ENCODE assay signal across 2 cellular contexts in the genomic region with DNA sequence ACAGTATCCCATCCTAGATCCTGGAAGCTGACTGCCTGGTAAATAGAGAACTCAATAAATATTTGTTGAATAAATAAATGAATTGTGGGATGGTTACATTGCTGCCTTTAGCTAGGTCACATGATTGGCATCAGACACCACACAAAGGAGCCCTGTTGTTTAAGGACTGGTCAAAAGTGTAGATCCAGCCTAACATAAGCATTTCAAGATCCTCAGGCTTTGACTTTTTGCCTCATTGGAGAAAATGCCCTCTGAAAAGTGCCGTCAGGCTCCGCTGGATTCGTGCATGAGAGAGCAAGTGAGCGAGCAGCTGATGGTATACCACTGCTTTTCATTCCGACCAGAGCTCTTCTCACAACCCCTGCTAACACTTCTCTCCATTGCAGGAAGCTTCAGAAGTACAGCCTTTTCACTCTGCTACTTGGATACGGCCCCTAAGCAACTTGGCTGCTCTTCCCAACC.
TF ChIP-seq lines count a peak whose summit lies in the region.

No MANE protein-coding gene starts in this region.

TF ChIP-seq in IMR-90, 13 proteins besides CTCF, POLR2A, EP300 and RAD21:
- TF ChIP-seq FOS (IDR thresholded peaks at IDR 0.05; ENCODE audit: low read depth, low read length) (no peak), MAZ (IDR thresholded peaks at IDR 0.05; ENCODE audit: borderline replicate concordance, low read depth, low read length) (no peak), CHD1 (IDR thresholded peaks at IDR 0.05; ENCODE audit: low read depth, low read length) (no peak), MXI1 (IDR thresholded peaks at IDR 0.05; ENCODE audit: borderline replicate concordance, low read depth, low read length) (no peak), RFX5 (IDR thresholded peaks at IDR 0.05; ENCODE audit: low read depth, low read length) (no peak), MAFK (IDR thresholded peaks at IDR 0.05; ENCODE audit: low read depth, low read length) (no peak), SMC3 (IDR thresholded peaks at IDR 0.05; ENCODE audit: low read depth, low read length) (no peak), CEBPB (IDR thresholded peaks at IDR 0.05; ENCODE audit: low read depth, low read length) (no peak), BHLHE40 (IDR thresholded peaks at IDR 0.05; ENCODE audit: low read depth, low read length) (no peak)
- TF ChIP-seq, protein P1, sequence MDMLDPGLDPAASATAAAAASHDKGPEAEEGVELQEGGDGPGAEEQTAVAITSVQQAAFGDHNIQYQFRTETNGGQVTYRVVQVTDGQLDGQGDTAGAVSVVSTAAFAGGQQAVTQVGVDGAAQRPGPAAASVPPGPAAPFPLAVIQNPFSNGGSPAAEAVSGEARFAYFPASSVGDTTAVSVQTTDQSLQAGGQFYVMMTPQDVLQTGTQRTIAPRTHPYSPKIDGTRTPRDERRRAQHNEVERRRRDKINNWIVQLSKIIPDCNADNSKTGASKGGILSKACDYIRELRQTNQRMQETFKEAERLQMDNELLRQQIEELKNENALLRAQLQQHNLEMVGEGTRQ (IDR thresholded peaks at IDR 0.05; ENCODE audit: low read depth, low read length), result no peak

TF ChIP-seq in HepG2, 621 proteins besides CTCF, POLR2A, EP300 and RAD21 (continues in another document):
- TF ChIP-seq, protein P2, sequence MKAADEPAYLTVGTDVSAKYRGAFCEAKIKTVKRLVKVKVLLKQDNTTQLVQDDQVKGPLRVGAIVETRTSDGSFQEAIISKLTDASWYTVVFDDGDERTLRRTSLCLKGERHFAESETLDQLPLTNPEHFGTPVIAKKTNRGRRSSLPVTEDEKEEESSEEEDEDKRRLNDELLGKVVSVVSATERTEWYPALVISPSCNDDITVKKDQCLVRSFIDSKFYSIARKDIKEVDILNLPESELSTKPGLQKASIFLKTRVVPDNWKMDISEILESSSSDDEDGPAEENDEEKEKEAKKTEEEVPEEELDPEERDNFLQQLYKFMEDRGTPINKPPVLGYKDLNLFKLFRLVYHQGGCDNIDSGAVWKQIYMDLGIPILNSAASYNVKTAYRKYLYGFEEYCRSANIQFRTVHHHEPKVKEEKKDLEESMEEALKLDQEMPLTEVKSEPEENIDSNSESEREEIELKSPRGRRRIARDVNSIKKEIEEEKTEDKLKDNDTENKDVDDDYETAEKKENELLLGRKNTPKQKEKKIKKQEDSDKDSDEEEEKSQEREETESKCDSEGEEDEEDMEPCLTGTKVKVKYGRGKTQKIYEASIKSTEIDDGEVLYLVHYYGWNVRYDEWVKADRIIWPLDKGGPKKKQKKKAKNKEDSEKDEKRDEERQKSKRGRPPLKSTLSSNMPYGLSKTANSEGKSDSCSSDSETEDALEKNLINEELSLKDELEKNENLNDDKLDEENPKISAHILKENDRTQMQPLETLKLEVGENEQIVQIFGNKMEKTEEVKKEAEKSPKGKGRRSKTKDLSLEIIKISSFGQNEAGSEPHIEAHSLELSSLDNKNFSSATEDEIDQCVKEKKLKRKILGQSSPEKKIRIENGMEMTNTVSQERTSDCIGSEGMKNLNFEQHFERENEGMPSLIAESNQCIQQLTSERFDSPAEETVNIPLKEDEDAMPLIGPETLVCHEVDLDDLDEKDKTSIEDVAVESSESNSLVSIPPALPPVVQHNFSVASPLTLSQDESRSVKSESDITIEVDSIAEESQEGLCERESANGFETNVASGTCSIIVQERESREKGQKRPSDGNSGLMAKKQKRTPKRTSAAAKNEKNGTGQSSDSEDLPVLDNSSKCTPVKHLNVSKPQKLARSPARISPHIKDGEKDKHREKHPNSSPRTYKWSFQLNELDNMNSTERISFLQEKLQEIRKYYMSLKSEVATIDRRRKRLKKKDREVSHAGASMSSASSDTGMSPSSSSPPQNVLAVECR (CRISPR knock-in tag; IDR thresholded peaks at IDR 0.05; ENCODE audit: borderline replicate concordance), result peak; percentile 61; the same call in 1 of the 2 replicates
- TF ChIP-seq, protein P3, sequence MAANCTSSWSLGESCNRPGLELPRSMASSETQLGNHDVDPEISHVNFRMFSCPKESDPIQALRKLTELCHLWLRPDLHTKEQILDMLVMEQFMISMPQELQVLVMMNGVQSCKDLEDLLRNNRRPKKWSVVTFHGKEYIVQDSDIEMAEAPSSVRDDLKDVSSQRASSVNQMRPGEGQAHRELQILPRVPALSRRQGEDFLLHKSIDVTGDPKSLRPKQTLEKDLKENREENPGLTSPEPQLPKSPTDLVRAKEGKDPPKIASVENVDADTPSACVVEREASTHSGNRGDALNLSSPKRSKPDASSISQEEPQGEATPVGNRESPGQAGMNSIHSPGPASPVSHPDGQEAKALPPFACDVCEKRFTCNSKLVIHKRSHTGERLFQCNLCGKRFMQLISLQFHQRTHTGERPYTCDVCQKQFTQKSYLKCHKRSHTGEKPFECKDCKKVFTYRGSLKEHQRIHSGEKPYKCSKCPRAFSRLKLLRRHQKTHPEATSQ (CRISPR knock-in tag; IDR thresholded peaks at IDR 0.05; ENCODE audit: borderline replicate concordance), result no peak
- TF ChIP-seq ELF1 (CRISPR knock-in tag; IDR thresholded peaks at IDR 0.05) (no peak), KLF13 (CRISPR knock-in tag; IDR thresholded peaks at IDR 0.05) (no peak), ZNF431 (CRISPR knock-in tag; IDR thresholded peaks at IDR 0.05; ENCODE audit: borderline replicate concordance, low read depth) (no peak), TSC22D2 (CRISPR knock-in tag; IDR thresholded peaks at IDR 0.05; ENCODE audit: borderline replicate concordance) (no peak), RCOR2 (CRISPR knock-in tag; IDR thresholded peaks at IDR 0.05) (no peak), MTA1 (CRISPR knock-in tag; IDR thresholded peaks at IDR 0.05; ENCODE audit: borderline replicate concordance) (no peak), SP4 (CRISPR knock-in tag; IDR thresholded peaks at IDR 0.05) (no peak), MEIS2 (CRISPR knock-in tag; IDR thresholded peaks at IDR 0.05) (no peak), EEA1 (CRISPR knock-in tag; IDR thresholded peaks at IDR 0.05; ENCODE audit: borderline replicate concordance) (no peak), ZNF20 (CRISPR knock-in tag; IDR thresholded peaks at IDR 0.05) (no peak), ERF (CRISPR knock-in tag; IDR thresholded peaks at IDR 0.05) (peak; percentile 27; the same call in 1 of the 2 replicates), RORA (CRISPR knock-in tag; IDR thresholded peaks at IDR 0.05) (no peak), ZMYM4 (CRISPR knock-in tag; IDR thresholded peaks at IDR 0.05) (no peak), ZNF644 (CRISPR knock-in tag; IDR thresholded peaks at IDR 0.05; ENCODE audit: low read depth) (no peak), FOXA3 (CRISPR knock-in tag; IDR thresholded peaks at IDR 0.05) (peak; percentile 39), ZNF136 (CRISPR knock-in tag; IDR thresholded peaks at IDR 0.05; ENCODE audit: low read depth) (no peak), NFATC3 (CRISPR knock-in tag; IDR thresholded peaks at IDR 0.05) (no peak), ZNF335 (CRISPR knock-in tag; IDR thresholded peaks at IDR 0.05) (no peak), ZSCAN29 (CRISPR knock-in tag; conservative IDR thresholded peaks at IDR 0.05) (no peak), YEATS2 (CRISPR knock-in tag; IDR thresholded peaks at IDR 0.05; ENCODE audit: borderline replicate concordance) (peak; percentile 28; the same call in 1 of the 2 replicates), TCF12 (IDR thresholded peaks at IDR 0.05) (no peak), TCF12 (CRISPR knock-in tag; IDR thresholded peaks at IDR 0.05) (no peak), SRY (CRISPR knock-in tag; IDR thresholded peaks at IDR 0.05) (no peak), MAFF (IDR thresholded peaks at IDR 0.05; ENCODE audit: low read depth, low read length) (no peak), SCMH1 (CRISPR knock-in tag; IDR thresholded peaks at IDR 0.05; ENCODE audit: borderline replicate concordance) (no peak), ZNF446 (CRISPR knock-in tag; IDR thresholded peaks at IDR 0.05) (no peak), ZBTB38 (CRISPR knock-in tag; IDR thresholded peaks at IDR 0.05) (no peak), ZBTB3 (CRISPR knock-in tag; IDR thresholded peaks at IDR 0.05; ENCODE audit: borderline replicate concordance, low read depth) (no peak), ZNF256 (CRISPR knock-in tag; conservative IDR thresholded peaks at IDR 0.05) (no peak)
- TF ChIP-seq, protein P4, sequence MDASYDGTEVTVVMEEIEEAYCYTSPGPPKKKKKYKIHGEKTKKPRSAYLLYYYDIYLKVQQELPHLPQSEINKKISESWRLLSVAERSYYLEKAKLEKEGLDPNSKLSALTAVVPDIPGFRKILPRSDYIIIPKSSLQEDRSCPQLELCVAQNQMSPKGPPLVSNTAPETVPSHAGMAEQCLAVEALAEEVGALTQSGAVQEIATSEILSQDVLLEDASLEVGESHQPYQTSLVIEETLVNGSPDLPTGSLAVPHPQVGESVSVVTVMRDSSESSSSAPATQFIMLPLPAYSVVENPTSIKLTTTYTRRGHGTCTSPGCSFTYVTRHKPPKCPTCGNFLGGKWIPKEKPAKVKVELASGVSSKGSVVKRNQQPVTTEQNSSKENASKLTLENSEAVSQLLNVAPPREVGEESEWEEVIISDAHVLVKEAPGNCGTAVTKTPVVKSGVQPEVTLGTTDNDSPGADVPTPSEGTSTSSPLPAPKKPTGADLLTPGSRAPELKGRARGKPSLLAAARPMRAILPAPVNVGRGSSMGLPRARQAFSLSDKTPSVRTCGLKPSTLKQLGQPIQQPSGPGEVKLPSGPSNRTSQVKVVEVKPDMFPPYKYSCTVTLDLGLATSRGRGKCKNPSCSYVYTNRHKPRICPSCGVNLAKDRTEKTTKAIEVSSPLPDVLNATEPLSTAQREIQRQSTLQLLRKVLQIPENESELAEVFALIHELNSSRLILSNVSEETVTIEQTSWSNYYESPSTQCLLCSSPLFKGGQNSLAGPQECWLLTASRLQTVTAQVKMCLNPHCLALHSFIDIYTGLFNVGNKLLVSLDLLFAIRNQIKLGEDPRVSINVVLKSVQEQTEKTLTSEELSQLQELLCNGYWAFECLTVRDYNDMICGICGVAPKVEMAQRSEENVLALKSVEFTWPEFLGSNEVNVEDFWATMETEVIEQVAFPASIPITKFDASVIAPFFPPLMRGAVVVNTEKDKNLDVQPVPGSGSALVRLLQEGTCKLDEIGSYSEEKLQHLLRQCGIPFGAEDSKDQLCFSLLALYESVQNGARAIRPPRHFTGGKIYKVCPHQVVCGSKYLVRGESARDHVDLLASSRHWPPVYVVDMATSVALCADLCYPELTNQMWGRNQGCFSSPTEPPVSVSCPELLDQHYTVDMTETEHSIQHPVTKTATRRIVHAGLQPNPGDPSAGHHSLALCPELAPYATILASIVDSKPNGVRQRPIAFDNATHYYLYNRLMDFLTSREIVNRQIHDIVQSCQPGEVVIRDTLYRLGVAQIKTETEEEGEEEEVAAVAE (CRISPR knock-in tag; IDR thresholded peaks at IDR 0.05; ENCODE audit: borderline replicate concordance), result no peak
- TF ChIP-seq, protein P1 (IDR thresholded peaks at IDR 0.05; ENCODE audit: low read depth, low read length), result peak; percentile 63
- TF ChIP-seq, protein P1 (CRISPR knock-in tag; IDR thresholded peaks at IDR 0.05; ENCODE audit: borderline replicate concordance), result peak; percentile 62; the same call in 1 of the 2 replicates
- TF ChIP-seq, protein P5, sequence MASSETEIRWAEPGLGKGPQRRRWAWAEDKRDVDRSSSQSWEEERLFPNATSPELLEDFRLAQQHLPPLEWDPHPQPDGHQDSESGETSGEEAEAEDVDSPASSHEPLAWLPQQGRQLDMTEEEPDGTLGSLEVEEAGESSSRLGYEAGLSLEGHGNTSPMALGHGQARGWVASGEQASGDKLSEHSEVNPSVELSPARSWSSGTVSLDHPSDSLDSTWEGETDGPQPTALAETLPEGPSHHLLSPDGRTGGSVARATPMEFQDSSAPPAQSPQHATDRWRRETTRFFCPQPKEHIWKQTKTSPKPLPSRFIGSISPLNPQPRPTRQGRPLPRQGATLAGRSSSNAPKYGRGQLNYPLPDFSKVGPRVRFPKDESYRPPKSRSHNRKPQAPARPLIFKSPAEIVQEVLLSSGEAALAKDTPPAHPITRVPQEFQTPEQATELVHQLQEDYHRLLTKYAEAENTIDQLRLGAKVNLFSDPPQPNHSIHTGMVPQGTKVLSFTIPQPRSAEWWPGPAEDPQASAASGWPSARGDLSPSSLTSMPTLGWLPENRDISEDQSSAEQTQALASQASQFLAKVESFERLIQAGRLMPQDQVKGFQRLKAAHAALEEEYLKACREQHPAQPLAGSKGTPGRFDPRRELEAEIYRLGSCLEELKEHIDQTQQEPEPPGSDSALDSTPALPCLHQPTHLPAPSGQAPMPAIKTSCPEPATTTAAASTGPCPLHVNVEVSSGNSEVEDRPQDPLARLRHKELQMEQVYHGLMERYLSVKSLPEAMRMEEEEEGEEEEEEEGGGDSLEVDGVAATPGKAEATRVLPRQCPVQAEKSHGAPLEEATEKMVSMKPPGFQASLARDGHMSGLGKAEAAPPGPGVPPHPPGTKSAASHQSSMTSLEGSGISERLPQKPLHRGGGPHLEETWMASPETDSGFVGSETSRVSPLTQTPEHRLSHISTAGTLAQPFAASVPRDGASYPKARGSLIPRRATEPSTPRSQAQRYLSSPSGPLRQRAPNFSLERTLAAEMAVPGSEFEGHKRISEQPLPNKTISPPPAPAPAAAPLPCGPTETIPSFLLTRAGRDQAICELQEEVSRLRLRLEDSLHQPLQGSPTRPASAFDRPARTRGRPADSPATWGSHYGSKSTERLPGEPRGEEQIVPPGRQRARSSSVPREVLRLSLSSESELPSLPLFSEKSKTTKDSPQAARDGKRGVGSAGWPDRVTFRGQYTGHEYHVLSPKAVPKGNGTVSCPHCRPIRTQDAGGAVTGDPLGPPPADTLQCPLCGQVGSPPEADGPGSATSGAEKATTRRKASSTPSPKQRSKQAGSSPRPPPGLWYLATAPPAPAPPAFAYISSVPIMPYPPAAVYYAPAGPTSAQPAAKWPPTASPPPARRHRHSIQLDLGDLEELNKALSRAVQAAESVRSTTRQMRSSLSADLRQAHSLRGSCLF (CRISPR knock-in tag; IDR thresholded peaks at IDR 0.05; ENCODE audit: borderline replicate concordance), result no peak
- TF ChIP-seq, protein P6, sequence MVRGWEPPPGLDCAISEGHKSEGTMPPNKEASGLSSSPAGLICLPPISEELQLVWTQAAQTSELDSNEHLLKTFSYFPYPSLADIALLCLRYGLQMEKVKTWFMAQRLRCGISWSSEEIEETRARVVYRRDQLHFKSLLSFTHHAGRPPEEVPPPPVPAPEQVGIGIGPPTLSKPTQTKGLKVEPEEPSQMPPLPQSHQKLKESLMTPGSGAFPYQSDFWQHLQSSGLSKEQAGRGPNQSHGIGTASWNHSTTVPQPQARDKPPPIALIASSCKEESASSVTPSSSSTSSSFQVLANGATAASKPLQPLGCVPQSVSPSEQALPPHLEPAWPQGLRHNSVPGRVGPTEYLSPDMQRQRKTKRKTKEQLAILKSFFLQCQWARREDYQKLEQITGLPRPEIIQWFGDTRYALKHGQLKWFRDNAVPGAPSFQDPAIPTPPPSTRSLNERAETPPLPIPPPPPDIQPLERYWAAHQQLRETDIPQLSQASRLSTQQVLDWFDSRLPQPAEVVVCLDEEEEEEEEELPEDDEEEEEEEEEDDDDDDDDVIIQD (CRISPR knock-in tag; IDR thresholded peaks at IDR 0.05; ENCODE audit: low read depth), result no peak
